21 cellular contexts compared by ENCODE assay signal in genomic region chr9:81225586-81225985, GRCh38.
"Had no signal": no experiment of that assay in that cellular context is flagged by ENCODE, and none has a peak within 500 bp of the region (broad histone marks: within the 10 kb centered on the region; RNA-seq: fewer than 3 reads in every experiment).

No MANE protein-coding gene starts in this region.

- H2AFZ ChIP-seq: neural progenitor cell had no signal

- H3K4me2 ChIP-seq: neural progenitor cell, smooth muscle cell had no signal

- H3K4me1 ChIP-seq: colonic mucosa, lower lobe of right lung had no signal

- ATAC-seq: activated T-cell treated with anti-CD3 and anti-CD28 coated beads, Interleukin-2, amount 50 U/mL, for 4 hours; effector memory CD8-positive, alpha-beta T cell; lower lobe of right lung; naive thymus-derived CD8-positive, alpha-beta T cell; stimulated activated naive B cell treated with anti-CD40 and anti-IgM and Interleukin-4, amounts not matched to agents 10 μg/mL and 1 μg/mL and 100 μg/mL, for 72 hours had no signal

- DNase-seq: activated CD4-positive, alpha-beta T cell treated with anti-CD3 and anti-CD28 coated beads for 1 hour; activated CD8-positive, alpha-beta memory T cell treated with anti-CD3 and anti-CD28 coated beads for 24 hours; activated CD8-positive, alpha-beta memory T cell treated with anti-CD3 and anti-CD28 coated beads, Interleukin-2, amount 50 U/mL, for 4 hours; activated naive CD4-positive, alpha-beta T cell; activated T-cell treated with anti-CD3 and anti-CD28 coated beads, Interleukin-2, amount 50 U/mL, for 4 hours; colonic mucosa; dorsolateral prefrontal cortex; effector memory CD8-positive, alpha-beta T cell; foreskin fibroblast; kidney; lower lobe of right lung; naive thymus-derived CD8-positive, alpha-beta T cell; posterior cingulate gyrus; retina; sigmoid colon; stimulated activated CD4-positive, alpha-beta T cell treated with anti-CD3 and anti-CD28 coated beads, Interleukin-15, amount 100 ng/mL, for 24 hours; stimulated activated naive B cell treated with anti-CD40 and anti-IgM and Interleukin-4, amounts not matched to agents 10 μg/mL and 1 μg/mL and 100 μg/mL, for 72 hours; transverse colon had no signal

- H3K27ac ChIP-seq: colonic mucosa, dorsolateral prefrontal cortex, lower lobe of right lung, neural progenitor cell, transverse colon, vagina had no signal

- H3K27me3 ChIP-seq: colonic mucosa, dorsolateral prefrontal cortex, neural progenitor cell, sigmoid colon, transverse colon, vagina had no signal

- H3K4me3 ChIP-seq: colonic mucosa, dorsolateral prefrontal cortex, lower lobe of right lung, neural progenitor cell, sigmoid colon, smooth muscle cell, transverse colon, vagina had no signal

- H3K9me3 ChIP-seq: colonic mucosa, lower lobe of right lung, sigmoid colon, transverse colon, vagina had no signal

- H3K36me3 ChIP-seq: colonic mucosa, lower lobe of right lung, neural progenitor cell, sigmoid colon, transverse colon, vagina had no signal

- H3K9ac ChIP-seq: neural progenitor cell had no signal
